Comparison of ENCODE assay signal across 25 cellular contexts in genomic region chr3:8537440-8537839, GRCh38.
"Had no signal": no experiment of that assay in that cellular context is flagged by ENCODE, and none has a peak within 500 bp of the region (broad histone marks: within the 10 kb centered on the region; RNA-seq: fewer than 3 reads in every experiment).

No MANE protein-coding gene starts in this region.

- H3K4me3 ChIP-seq: body of pancreas, SK-N-MC had no signal

- H3K27me3 ChIP-seq: body of pancreas had no signal

- H3K27ac ChIP-seq: body of pancreas, SK-N-MC, WERI-Rb-1 had no signal

- FAIRE-seq: bronchial epithelial cell had no signal

- DNase-seq: activated CD4-positive, alpha-beta T cell treated with anti-CD3 and anti-CD28 coated beads for 36 hours; activated CD8-positive, alpha-beta memory T cell treated with anti-CD3 and anti-CD28 coated beads, Interleukin-2, amount 50 U/mL, for 48 hours; activated CD8-positive, alpha-beta T cell treated with anti-CD3 and anti-CD28 coated beads, Interleukin-2, amount 10 ng/mL, durations not matched to agents 7 days and 5 days; activated effector memory CD4-positive, alpha-beta T cell treated with anti-CD3 and anti-CD28 coated beads, Interleukin-2, amount 50 U/mL, for 16 hours; activated naive CD4-positive, alpha-beta T cell treated with anti-CD3 and anti-CD28 coated beads for 36 hours; activated T-cell treated with anti-CD3 and anti-CD28 coated beads, Interleukin-2, amount 50 U/mL, for 1 hour; body of pancreas; central memory CD4-positive, alpha-beta T cell; Karpas-422; MM.1S; NCI-H1105; NCI-H1436; NCI-H187; NCI-H2081; NCI-H510A treated with DMSO at 0.1 percent for 48 hours; NCI-H69; NK-92 treated with Interleukin-12 subunit alpha and Interleukin-12 subunit beta, amount 100 ng/mL, for 24 hours; OCI-M1; RPMI8226; T-cell; WERI-Rb-1 had no signal

- H3K9me3 ChIP-seq: body of pancreas had no signal

- H3K4me1 ChIP-seq: body of pancreas had no signal

- ATAC-seq: activated CD4-positive, alpha-beta T cell treated with anti-CD3 and anti-CD28 coated beads for 36 hours; activated CD8-positive, alpha-beta T cell treated with anti-CD3 and anti-CD28 coated beads, Interleukin-2, amount 10 ng/mL, durations not matched to agents 7 days and 5 days; body of pancreas; Panc1; Right ventricle myocardium inferior; T-cell had no signal
